8 cellular contexts compared by ENCODE assay signal in the genomic region with DNA sequence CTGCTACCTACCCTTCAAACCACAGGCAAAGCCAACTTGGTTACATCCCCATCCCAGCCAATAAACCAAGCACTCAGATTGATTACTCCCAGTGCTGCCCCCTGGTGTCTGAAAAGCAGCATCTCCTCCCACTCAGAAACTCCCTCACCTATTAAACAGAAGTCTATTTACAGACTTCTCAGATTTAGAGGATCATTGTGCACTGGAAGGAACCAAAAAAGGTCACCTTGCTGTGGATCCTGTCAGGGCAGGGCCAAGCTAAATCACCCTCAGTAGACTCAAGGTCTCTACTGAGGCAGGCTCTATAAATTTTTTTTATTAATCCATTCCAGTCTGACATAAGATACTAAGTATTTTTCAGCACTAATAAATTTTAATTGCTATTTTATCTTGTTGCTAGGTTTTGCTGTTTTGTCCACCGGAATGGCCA. TPM values are rescaled to one million over a fixed set of nuclear protein-coding genes. Genes with fewer than 3 reads are reported as not detected.
A peak's percentile ranks its signal among the peaks of the same experiment; 100 is the strongest.
DNase-seq lines count a peak whose midpoint lies in the region; ATAC-seq and TF ChIP-seq lines count a peak whose summit lies in the region.

No MANE protein-coding gene starts in this region.

- no peak overlapping the region for H3K4me3 ChIP-seq in upper lobe of left lung

- H3K36me3 ChIP-seq in upper lobe of left lung = peaks cover 29 to 98% (median 78%) of the 10 kb centered on the region in 4 donors

- no peaks in the 10 kb centered on the region for H3K9me3 ChIP-seq in upper lobe of left lung

- intact Hi-C loops in Right ventricle myocardium inferior (cut with DNase I) = loop anchor here (1.0 to 5.0 kb wide), 3 partner anchors 33 to 90 kb away; partner anchors contain the start of gene GJC1

- H3K4me1 ChIP-seq in upper lobe of left lung = no peaks in the 10 kb centered on the region

- TF ChIP-seq POLR2A in upper lobe of left lung (IDR thresholded peaks at IDR 0.05) = no peak

- peak; percentile 55 to 85 (median 76) for TF ChIP-seq CTCF in upper lobe of left lung (IDR thresholded peaks at IDR 0.05)

- no peaks in the 10 kb centered on the region for H3K27me3 ChIP-seq in upper lobe of left lung

- peak; percentile 88 for DNase-seq in ELR (ENCODE audit: low read depth)
- DNase-seq in NCI-H1092 treated with DMSO at 0.1 percent for 48 hours (lab: John Stamatoyannopoulos, UW) = peak; percentile 74
- DNase-seq in activated naive CD4-positive, alpha-beta T cell treated with anti-CD3 and anti-CD28 coated beads, Interleukin-2, amount 50 U/mL, for 16 hours = peak; percentile 65
- peak; percentile 78 for DNase-seq in Right ventricle myocardium inferior (ENCODE audit: missing footprints)
- peak; percentile 58 for DNase-seq in pons (ENCODE audit: low spot score)
- peak in 1 of 2 donors; percentile 60 for DNase-seq in upper lobe of left lung

- TF ChIP-seq EP300 in upper lobe of left lung (IDR thresholded peaks at IDR 0.05) = no peak

- ATAC-seq in SK-N-SH treated with all-trans-retinoic acid at 6 μM for 48 hours (peak; percentile 90), Right ventricle myocardium inferior (peak; percentile 61), upper lobe of left lung (ENCODE audit: low FRiP score in 2 of 2) (peak; percentile 71 to 72), GM21423 (IDR thresholded peaks at IDR 0.05; ENCODE audit: unreplicated experiment) (no peak)

- 60 to 76% methylated on average over 1 of the region's 1 CpG for WGBS in upper lobe of left lung, 2 donors

- no peak overlapping the region for H3K27ac ChIP-seq in upper lobe of left lung

TF ChIP-seq in SK-N-SH treated with all-trans-retinoic acid at 6 μM for 48 hours, 23 proteins besides CTCF, POLR2A, EP300 and RAD21:
- TF ChIP-seq BACH2 (CRISPR knock-in tag; IDR thresholded peaks at IDR 0.05; ENCODE audit: borderline replicate concordance) (no peak), RARB (CRISPR knock-in tag; IDR thresholded peaks at IDR 0.05) (no peak), ZC3H10 (CRISPR knock-in tag; IDR thresholded peaks at IDR 0.05) (no peak), ZFP3 (CRISPR knock-in tag; IDR thresholded peaks at IDR 0.05) (no peak), ISL1 (CRISPR knock-in tag; IDR thresholded peaks at IDR 0.05) (no peak), ESRRG (CRISPR knock-in tag; IDR thresholded peaks at IDR 0.05) (no peak), GLIS3 (CRISPR knock-in tag; IDR thresholded peaks at IDR 0.05) (no peak)
- TF ChIP-seq, protein P1, sequence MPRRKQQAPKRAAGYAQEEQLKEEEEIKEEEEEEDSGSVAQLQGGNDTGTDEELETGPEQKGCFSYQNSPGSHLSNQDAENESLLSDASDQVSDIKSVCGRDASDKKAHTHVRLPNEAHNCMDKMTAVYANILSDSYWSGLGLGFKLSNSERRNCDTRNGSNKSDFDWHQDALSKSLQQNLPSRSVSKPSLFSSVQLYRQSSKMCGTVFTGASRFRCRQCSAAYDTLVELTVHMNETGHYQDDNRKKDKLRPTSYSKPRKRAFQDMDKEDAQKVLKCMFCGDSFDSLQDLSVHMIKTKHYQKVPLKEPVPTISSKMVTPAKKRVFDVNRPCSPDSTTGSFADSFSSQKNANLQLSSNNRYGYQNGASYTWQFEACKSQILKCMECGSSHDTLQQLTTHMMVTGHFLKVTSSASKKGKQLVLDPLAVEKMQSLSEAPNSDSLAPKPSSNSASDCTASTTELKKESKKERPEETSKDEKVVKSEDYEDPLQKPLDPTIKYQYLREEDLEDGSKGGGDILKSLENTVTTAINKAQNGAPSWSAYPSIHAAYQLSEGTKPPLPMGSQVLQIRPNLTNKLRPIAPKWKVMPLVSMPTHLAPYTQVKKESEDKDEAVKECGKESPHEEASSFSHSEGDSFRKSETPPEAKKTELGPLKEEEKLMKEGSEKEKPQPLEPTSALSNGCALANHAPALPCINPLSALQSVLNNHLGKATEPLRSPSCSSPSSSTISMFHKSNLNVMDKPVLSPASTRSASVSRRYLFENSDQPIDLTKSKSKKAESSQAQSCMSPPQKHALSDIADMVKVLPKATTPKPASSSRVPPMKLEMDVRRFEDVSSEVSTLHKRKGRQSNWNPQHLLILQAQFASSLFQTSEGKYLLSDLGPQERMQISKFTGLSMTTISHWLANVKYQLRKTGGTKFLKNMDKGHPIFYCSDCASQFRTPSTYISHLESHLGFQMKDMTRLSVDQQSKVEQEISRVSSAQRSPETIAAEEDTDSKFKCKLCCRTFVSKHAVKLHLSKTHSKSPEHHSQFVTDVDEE (CRISPR knock-in tag; IDR thresholded peaks at IDR 0.05) = no peak
- TF ChIP-seq, protein P2, sequence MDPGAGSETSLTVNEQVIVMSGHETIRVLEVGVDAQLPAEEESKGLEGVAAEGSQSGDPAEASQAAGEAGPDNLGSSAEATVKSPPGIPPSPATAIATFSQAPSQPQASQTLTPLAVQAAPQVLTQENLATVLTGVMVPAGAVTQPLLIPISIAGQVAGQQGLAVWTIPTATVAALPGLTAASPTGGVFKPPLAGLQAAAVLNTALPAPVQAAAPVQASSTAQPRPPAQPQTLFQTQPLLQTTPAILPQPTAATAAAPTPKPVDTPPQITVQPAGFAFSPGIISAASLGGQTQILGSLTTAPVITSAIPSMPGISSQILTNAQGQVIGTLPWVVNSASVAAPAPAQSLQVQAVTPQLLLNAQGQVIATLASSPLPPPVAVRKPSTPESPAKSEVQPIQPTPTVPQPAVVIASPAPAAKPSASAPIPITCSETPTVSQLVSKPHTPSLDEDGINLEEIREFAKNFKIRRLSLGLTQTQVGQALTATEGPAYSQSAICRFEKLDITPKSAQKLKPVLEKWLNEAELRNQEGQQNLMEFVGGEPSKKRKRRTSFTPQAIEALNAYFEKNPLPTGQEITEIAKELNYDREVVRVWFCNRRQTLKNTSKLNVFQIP (CRISPR knock-in tag; IDR thresholded peaks at IDR 0.05; ENCODE audit: borderline replicate concordance, low read depth) = no peak
- TF ChIP-seq, protein P3, sequence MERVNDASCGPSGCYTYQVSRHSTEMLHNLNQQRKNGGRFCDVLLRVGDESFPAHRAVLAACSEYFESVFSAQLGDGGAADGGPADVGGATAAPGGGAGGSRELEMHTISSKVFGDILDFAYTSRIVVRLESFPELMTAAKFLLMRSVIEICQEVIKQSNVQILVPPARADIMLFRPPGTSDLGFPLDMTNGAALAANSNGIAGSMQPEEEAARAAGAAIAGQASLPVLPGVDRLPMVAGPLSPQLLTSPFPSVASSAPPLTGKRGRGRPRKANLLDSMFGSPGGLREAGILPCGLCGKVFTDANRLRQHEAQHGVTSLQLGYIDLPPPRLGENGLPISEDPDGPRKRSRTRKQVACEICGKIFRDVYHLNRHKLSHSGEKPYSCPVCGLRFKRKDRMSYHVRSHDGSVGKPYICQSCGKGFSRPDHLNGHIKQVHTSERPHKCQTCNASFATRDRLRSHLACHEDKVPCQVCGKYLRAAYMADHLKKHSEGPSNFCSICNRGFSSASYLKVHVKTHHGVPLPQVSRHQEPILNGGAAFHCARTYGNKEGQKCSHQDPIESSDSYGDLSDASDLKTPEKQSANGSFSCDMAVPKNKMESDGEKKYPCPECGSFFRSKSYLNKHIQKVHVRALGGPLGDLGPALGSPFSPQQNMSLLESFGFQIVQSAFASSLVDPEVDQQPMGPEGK (CRISPR knock-in tag; IDR thresholded peaks at IDR 0.05; ENCODE audit: borderline replicate concordance) = no peak
- TF ChIP-seq, protein P4, sequence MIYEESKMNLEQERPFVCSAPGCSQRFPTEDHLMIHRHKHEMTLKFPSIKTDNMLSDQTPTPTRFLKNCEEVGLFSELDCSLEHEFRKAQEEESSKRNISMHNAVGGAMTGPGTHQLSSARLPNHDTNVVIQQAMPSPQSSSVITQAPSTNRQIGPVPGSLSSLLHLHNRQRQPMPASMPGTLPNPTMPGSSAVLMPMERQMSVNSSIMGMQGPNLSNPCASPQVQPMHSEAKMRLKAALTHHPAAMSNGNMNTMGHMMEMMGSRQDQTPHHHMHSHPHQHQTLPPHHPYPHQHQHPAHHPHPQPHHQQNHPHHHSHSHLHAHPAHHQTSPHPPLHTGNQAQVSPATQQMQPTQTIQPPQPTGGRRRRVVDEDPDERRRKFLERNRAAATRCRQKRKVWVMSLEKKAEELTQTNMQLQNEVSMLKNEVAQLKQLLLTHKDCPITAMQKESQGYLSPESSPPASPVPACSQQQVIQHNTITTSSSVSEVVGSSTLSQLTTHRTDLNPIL (CRISPR knock-in tag; IDR thresholded peaks at IDR 0.05; ENCODE audit: low read depth) = no peak

RNA-seq across cellular contexts. Expression of gene HIGD1B, which starts 17.6 kb away (rescaled TPM):
- total RNA-seq in Right ventricle myocardium inferior = 20.4 TPM
- 10 to 100 TPM in 3 of 6 donors, 1 to 10 TPM in 2, not detected in 1; 1.9 to 33.3 (median 15.9) TPM for total RNA-seq in upper lobe of left lung

RNA-seq across cellular contexts. Expression of gene EFTUD2, which starts 34.0 kb away (rescaled TPM):
- total RNA-seq in Right ventricle myocardium inferior = 68.1 TPM
- 100 to 1,000 TPM in 1 of 6 donors, 10 to 100 TPM in 5; 66.6 to 146 (median 75.6) TPM for total RNA-seq in upper lobe of left lung

RNA-seq across cellular contexts. Expression of gene GJC1, which starts 35.2 kb away (rescaled TPM):
- total RNA-seq in Right ventricle myocardium inferior (21.9 TPM), upper lobe of left lung (10 to 100 TPM in 2 of 6 donors, 1 to 10 TPM in 4; 4.2 to 14.8 (median 8.6) TPM)

RNA-seq across cellular contexts. Expression of gene GFAP, which starts 50.1 kb away (rescaled TPM):
- 3.7 TPM for total RNA-seq in Right ventricle myocardium inferior
- total RNA-seq in upper lobe of left lung = not detected
